1 cellular context compared by ENCODE assay signal in genomic region chr1:161020573-161021167, GRCh38.
TF ChIP-seq lines count a peak whose summit lies in the region.

Gene F11R (minus strand): TSS chr1:161021152. CDS start chr1:161021073, 79 bp downstream.

TF ChIP-seq in HepG2, 621 proteins besides CTCF, POLR2A, EP300 and RAD21 (continued from another document and continues in another):
- TF ChIP-seq ZNF468 (CRISPR knock-in tag; IDR thresholded peaks at IDR 0.05) (no peak), FOXM1 (CRISPR knock-in tag; IDR thresholded peaks at IDR 0.05) (no peak), ZNF563 (CRISPR knock-in tag; IDR thresholded peaks at IDR 0.05) (peak; percentile 56; the same call in 1 of the 2 replicates), GTF2F1 (IDR thresholded peaks at IDR 0.05; ENCODE audit: low read length) (no peak), KDM3A (CRISPR knock-in tag; IDR thresholded peaks at IDR 0.05; ENCODE audit: low read depth) (no peak; the same call in 1 of the 2 replicates), ZNF784 (CRISPR knock-in tag; IDR thresholded peaks at IDR 0.05; ENCODE audit: borderline replicate concordance) (no peak), ZFYVE20 (CRISPR knock-in tag; IDR thresholded peaks at IDR 0.05; ENCODE audit: borderline replicate concordance, low read depth) (no peak), RCOR2 (CRISPR knock-in tag; IDR thresholded peaks at IDR 0.05) (no peak), ZSCAN29 (CRISPR knock-in tag; conservative IDR thresholded peaks at IDR 0.05) (peak; percentile 52; the same call in 1 of the 2 replicates), FOSL2 (CRISPR knock-in tag; IDR thresholded peaks at IDR 0.05) (no peak; the same call in 1 of the 2 replicates), ERF (CRISPR knock-in tag; IDR thresholded peaks at IDR 0.05) (0 out of 2 replicates have a peak, but pooled peaks have one; percentile 16), REXO4 (CRISPR knock-in tag; IDR thresholded peaks at IDR 0.05; ENCODE audit: borderline replicate concordance) (no peak), DR1 (CRISPR knock-in tag; IDR thresholded peaks at IDR 0.05) (no peak), ZNF670 (CRISPR knock-in tag; IDR thresholded peaks at IDR 0.05; ENCODE audit: borderline replicate concordance) (no peak), TEAD3 (CRISPR knock-in tag; optimal IDR thresholded peaks at IDR 0.05; ENCODE audit: borderline replicate concordance) (peak; percentile 9), ZNF878 (CRISPR knock-in tag; IDR thresholded peaks at IDR 0.05) (no peak), ZNF570 (CRISPR knock-in tag; IDR thresholded peaks at IDR 0.05; ENCODE audit: borderline replicate concordance) (no peak), HCFC1 (IDR thresholded peaks at IDR 0.05; ENCODE audit: low read depth, low read length) (no peak), HNRNPLL (IDR thresholded peaks at IDR 0.05; ENCODE audit: low read depth, low read length, poor library complexity, severe bottlenecking) (peak; percentile 44), ZZZ3 (CRISPR knock-in tag; IDR thresholded peaks at IDR 0.05; ENCODE audit: borderline replicate concordance) (no peak), ZNF766 (CRISPR knock-in tag; IDR thresholded peaks at IDR 0.05; ENCODE audit: borderline replicate concordance) (no peak), HIVEP1 (CRISPR knock-in tag; IDR thresholded peaks at IDR 0.05) (no peak), NFE2L2 (IDR thresholded peaks at IDR 0.05; ENCODE audit: low read length) (no peak), STAT6 (CRISPR knock-in tag; IDR thresholded peaks at IDR 0.05; ENCODE audit: borderline replicate concordance) (0 out of 2 replicates have a peak, but pooled peaks have one; percentile 47), PAXIP1 (CRISPR knock-in tag; conservative IDR thresholded peaks at IDR 0.05) (no peak; the same call in 1 of the 2 replicates), RBFOX2 (IDR thresholded peaks at IDR 0.05; ENCODE audit: low read depth, low read length) (peak; percentile 64), TP53 (CRISPR knock-in tag; conservative IDR thresholded peaks at IDR 0.05) (0 out of 2 replicates have a peak, but pooled peaks have one; percentile 43), RELA (CRISPR knock-in tag; IDR thresholded peaks at IDR 0.05) (no peak), ZNF264 (CRISPR knock-in tag; IDR thresholded peaks at IDR 0.05) (no peak), ZNF460 (CRISPR knock-in tag; IDR thresholded peaks at IDR 0.05; ENCODE audit: borderline replicate concordance) (no peak), BCLAF1 (IDR thresholded peaks at IDR 0.05) (no peak), SNAPC2 (CRISPR knock-in tag; IDR thresholded peaks at IDR 0.05) (0 out of 2 replicates have a peak, but pooled peaks have one; percentile 55), ZXDC (CRISPR knock-in tag; IDR thresholded peaks at IDR 0.05) (no peak), ZNF44 (CRISPR knock-in tag; IDR thresholded peaks at IDR 0.05) (no peak), ZNF317 (CRISPR knock-in tag; IDR thresholded peaks at IDR 0.05) (peak; percentile 47), THYN1 (CRISPR knock-in tag; IDR thresholded peaks at IDR 0.05; ENCODE audit: borderline replicate concordance, low read depth) (no peak), ZBTB20 (CRISPR knock-in tag; IDR thresholded peaks at IDR 0.05; ENCODE audit: borderline replicate concordance, low read depth) (0 out of 2 replicates have a peak, but pooled peaks have one; percentile 18), ZMYM2 (CRISPR knock-in tag; IDR thresholded peaks at IDR 0.05) (no peak), ZNF703 (CRISPR knock-in tag; IDR thresholded peaks at IDR 0.05; ENCODE audit: borderline replicate concordance) (no peak), CEBPG (CRISPR knock-in tag; IDR thresholded peaks at IDR 0.05) (no peak; the same call in 1 of the 2 replicates), TBL1XR1 (IDR thresholded peaks at IDR 0.05; ENCODE audit: borderline replicate concordance, low read length, partially characterized antibody) (peak; percentile 5), MTA1 (CRISPR knock-in tag; IDR thresholded peaks at IDR 0.05; ENCODE audit: borderline replicate concordance) (no peak), ZNF761 (CRISPR knock-in tag; conservative IDR thresholded peaks at IDR 0.05) (peak; percentile 31; the same call in 1 of the 2 replicates), MAFF (IDR thresholded peaks at IDR 0.05; ENCODE audit: low read depth, low read length) (no peak), ZNF280D (CRISPR knock-in tag; IDR thresholded peaks at IDR 0.05) (no peak), ZNF280B (CRISPR knock-in tag; IDR thresholded peaks at IDR 0.05; ENCODE audit: borderline replicate concordance) (no peak), ZBTB37 (CRISPR knock-in tag; IDR thresholded peaks at IDR 0.05) (no peak)
